ENCODE assay signal across 1 cellular context in genomic region chr10:75466886-75467285, GRCh38.
TF ChIP-seq lines count a peak whose summit lies in the region.

No MANE protein-coding gene starts in this region.

TF ChIP-seq in H1, 55 proteins besides CTCF, POLR2A, EP300 and RAD21:
- TF ChIP-seq MAFK (IDR thresholded peaks at IDR 0.05; ENCODE audit: low read depth, low read length) = no peak
TF ChIP-seq in H1: peak in this region for 0.
